In genomic region chr1:111175349-111175748, GRCh38 we compare ENCODE assay signal across 28 cellular contexts. TPM values are rescaled to one million over a fixed set of nuclear protein-coding genes. Genes with fewer than 3 reads are reported as not detected.
"Had no signal": no experiment of that assay in that cellular context is flagged by ENCODE, and none has a peak within 500 bp of the region (broad histone marks: within the 10 kb centered on the region; RNA-seq: fewer than 3 reads in every experiment).

No MANE protein-coding gene starts in this region.

- H3K27ac Mint-ChIP-seq: dendritic cell treated with granulocyte-macrophage colony-stimulating factor and Interleukin-4, amounts not matched to agents 40 ng/mL and 50 ng/mL, for 4 days; endodermal cell; nephron; neural progenitor cell; progenitor cell of endocrine pancreas; stimulated activated naive B cell treated with anti-CD40 and anti-IgM and Interleukin-4, amounts not matched to agents 10 μg/mL and 1 μg/mL and 100 μg/mL, for 72 hours; stimulated activated naive CD8-positive, alpha-beta T cell treated with anti-CD3 and anti-CD28 coated beads, Interleukin-15, Interleukin-2, amounts not matched to agents 100 ng/mL and 50 ng/mL, for 24 hours had no signal

- H3K9me3 ChIP-seq: colonic mucosa, gastrocnemius medialis, left lung, right atrium auricular region, sigmoid colon, thoracic aorta, tibial nerve, upper lobe of left lung had no signal

- H3K4me1 ChIP-seq: colonic mucosa, left lung, neural progenitor cell, parathyroid adenoma, right atrium auricular region, sigmoid colon, tibial nerve, upper lobe of left lung had no signal

- ATAC-seq: esophagus mucosa; gastrocnemius medialis; left lung; naive thymus-derived CD4-positive, alpha-beta T cell; stimulated activated naive B cell treated with anti-CD40 and anti-IgM and Interleukin-4, amounts not matched to agents 10 μg/mL and 1 μg/mL and 100 μg/mL, for 72 hours had no signal

- H3K9me3 Mint-ChIP-seq: dendritic cell treated with granulocyte-macrophage colony-stimulating factor and Interleukin-4, amounts not matched to agents 40 ng/mL and 50 ng/mL, for 4 days; endodermal cell; naive thymus-derived CD4-positive, alpha-beta T cell; nephron; neural progenitor cell; stimulated activated naive B cell treated with anti-CD40 and anti-IgM and Interleukin-4, amounts not matched to agents 10 μg/mL and 1 μg/mL and 100 μg/mL, for 72 hours; stimulated activated naive CD8-positive, alpha-beta T cell treated with anti-CD3 and anti-CD28 coated beads, Interleukin-15, Interleukin-2, amounts not matched to agents 100 ng/mL and 50 ng/mL, for 24 hours had no signal

- H3K36me3 ChIP-seq: colonic mucosa, neural progenitor cell, thoracic aorta had no signal

- H3K4me3 Mint-ChIP-seq: dendritic cell treated with granulocyte-macrophage colony-stimulating factor and Interleukin-4, amounts not matched to agents 40 ng/mL and 50 ng/mL, for 4 days; endodermal cell; naive thymus-derived CD4-positive, alpha-beta T cell; nephron; neural progenitor cell; stimulated activated naive B cell treated with anti-CD40 and anti-IgM and Interleukin-4, amounts not matched to agents 10 μg/mL and 1 μg/mL and 100 μg/mL, for 72 hours; stimulated activated naive CD8-positive, alpha-beta T cell treated with anti-CD3 and anti-CD28 coated beads, Interleukin-15, Interleukin-2, amounts not matched to agents 100 ng/mL and 50 ng/mL, for 24 hours had no signal

- H3K4me3 ChIP-seq: colonic mucosa, gastrocnemius medialis, left lung, neural progenitor cell, right atrium auricular region, sigmoid colon, thoracic aorta, tibial nerve, upper lobe of left lung had no signal

- H3K27me3 Mint-ChIP-seq: dendritic cell treated with granulocyte-macrophage colony-stimulating factor and Interleukin-4, amounts not matched to agents 40 ng/mL and 50 ng/mL, for 4 days; naive thymus-derived CD4-positive, alpha-beta T cell; progenitor cell of endocrine pancreas; stimulated activated naive B cell treated with anti-CD40 and anti-IgM and Interleukin-4, amounts not matched to agents 10 μg/mL and 1 μg/mL and 100 μg/mL, for 72 hours; stimulated activated naive CD8-positive, alpha-beta T cell treated with anti-CD3 and anti-CD28 coated beads, Interleukin-15, Interleukin-2, amounts not matched to agents 100 ng/mL and 50 ng/mL, for 24 hours had no signal

- H3K27me3 ChIP-seq: colonic mucosa, gastrocnemius medialis, left lung, neural progenitor cell, right atrium auricular region, sigmoid colon, tibial nerve, upper lobe of left lung had no signal

- H3K27ac ChIP-seq: colonic mucosa, epithelial cell of prostate, gastrocnemius medialis, left lung, neural progenitor cell, parathyroid adenoma, right atrium auricular region, sigmoid colon, thoracic aorta, tibial nerve, upper lobe of left lung had no signal

- DNase-seq: colonic mucosa; effector CD8-positive, alpha-beta T cell; endodermal cell; foreskin fibroblast; gastrocnemius medialis; head of caudate nucleus; kidney; left lung; mesendoderm; midbrain; naive thymus-derived CD4-positive, alpha-beta T cell; sigmoid colon; stimulated activated CD4-positive, alpha-beta T cell treated with anti-CD3 and anti-CD28 coated beads, Interleukin-4, amount 100 ng/mL, for 4 hours; stimulated activated naive B cell treated with anti-CD40 and anti-IgM and Interleukin-4, amounts not matched to agents 10 μg/mL and 1 μg/mL and 100 μg/mL, for 72 hours; upper lobe of left lung had no signal

- H3K4me1 Mint-ChIP-seq: nephron, neural progenitor cell had no signal

RNA-seq across cellular contexts. Expression of gene CHI3L2, which starts 52.2 kb away (rescaled TPM):
- total RNA-seq: endodermal cell, glomerular endothelial cell, lung microvascular endothelial cell, progenitor cell of endocrine pancreas had no signal
